In genomic region chr12:112555621-112556233, GRCh38 we compare ENCODE assay signal across 31 cellular contexts.
A peak's percentile ranks its signal among the peaks of the same experiment; 100 is the strongest.
DNase-seq lines count a peak whose midpoint lies in the region; ATAC-seq and TF ChIP-seq lines count a peak whose summit lies in the region.
"Had no signal": no experiment of that assay in that cellular context is flagged by ENCODE, and none has a peak within 500 bp of the region (broad histone marks: within the 10 kb centered on the region; RNA-seq: fewer than 3 reads in every experiment).

No MANE protein-coding gene starts in this region.

- peaks cover 25% of the 10 kb centered on the region for H3K27me3 Mint-ChIP-seq in mesothelial cell of epicardium (ENCODE audit: low read depth)

- no peaks in the 10 kb centered on the region for H3K4me1 Mint-ChIP-seq in mesothelial cell of epicardium
- H3K4me1 Mint-ChIP-seq: activated CD8-positive, alpha-beta memory T cell treated with anti-CD3 and anti-CD28 coated beads, Interleukin-2, amount 10 ng/mL, durations not matched to agents 7 days and 5 days; activated naive CD8-positive, alpha-beta T cell treated with anti-CD3 and anti-CD28 coated beads, Interleukin-2, amount 50 U/mL, for 24 hours; IgD-negative memory B cell had no signal

- H3K9me3 Mint-ChIP-seq in mesothelial cell of epicardium, result peaks cover 8% of the 10 kb centered on the region
- H3K9me3 Mint-ChIP-seq: activated naive CD8-positive, alpha-beta T cell treated with anti-CD3 and anti-CD28 coated beads, Interleukin-2, amount 50 U/mL, for 24 hours; stimulated activated naive CD8-positive, alpha-beta T cell treated with anti-CD3 and anti-CD28 coated beads, Interleukin-15, Interleukin-2, amounts not matched to agents 100 ng/mL and 50 ng/mL, for 24 hours; T-helper 1 cell treated with Interleukin-12 subunit alpha and Interleukin-12 subunit beta and Interleukin-4 antibody, amounts not matched to agents 30 μg/mL and 1 μg/mL, for 36 hours had no signal

- no peak overlapping the region for H3K27ac ChIP-seq in C4-2B
- H3K27ac ChIP-seq: coronary artery, left lung, right atrium auricular region, SK-N-MC, thoracic aorta, vagina had no signal

- no peak overlapping the region for H3K27ac Mint-ChIP-seq in mesothelial cell of epicardium
- H3K27ac Mint-ChIP-seq: activated CD8-positive, alpha-beta memory T cell treated with anti-CD3 and anti-CD28 coated beads, Interleukin-2, amount 10 ng/mL, durations not matched to agents 7 days and 5 days; activated naive CD8-positive, alpha-beta T cell treated with anti-CD3 and anti-CD28 coated beads, Interleukin-2, amount 50 U/mL, for 24 hours; IgD-negative memory B cell; stimulated activated naive CD8-positive, alpha-beta T cell treated with anti-CD3 and anti-CD28 coated beads, Interleukin-15, Interleukin-2, amounts not matched to agents 100 ng/mL and 50 ng/mL, for 24 hours; T-helper 1 cell treated with Interleukin-12 subunit alpha and Interleukin-12 subunit beta and Interleukin-4 antibody, amounts not matched to agents 30 μg/mL and 1 μg/mL, for 36 hours had no signal

- peak; percentile 37 for DNase-seq in RPMI7951 (ENCODE audit: low read depth)
- DNase-seq in mesothelial cell of epicardium (ENCODE audit: low spot score in 2 of 2, unreplicated experiment in 2 of 2), result no peak
- no peak for DNase-seq in HuH-7.5 (ENCODE audit: low spot score)
- DNase-seq: activated CD8-positive, alpha-beta memory T cell treated with anti-CD3 and anti-CD28 coated beads, Interleukin-2, amount 10 ng/mL, durations not matched to agents 7 days and 5 days; activated gamma-delta T cell treated with Interleukin-2 at 50 U/mL for 16 hours; activated naive CD8-positive, alpha-beta T cell treated with anti-CD3 and anti-CD28 coated beads, Interleukin-2, amount 50 U/mL, for 24 hours; activated T-cell treated with anti-CD3 and anti-CD28 coated beads, Interleukin-2, amount 50 U/mL, for 4 hours; C1 segment of cervical spinal cord; Caco-2; DMS79 treated with DMSO at 0.1 percent for 48 hours; effector CD8-positive, alpha-beta T cell; islet precursor cell; left lung; mesenchymal stem cell; NCI-H1092; NCI-H1694; NCI-H446; NCI-H748 treated with DMSO at 0.1 percent for 48 hours; stimulated activated CD8-positive, alpha-beta memory T cell treated with anti-CD3 and anti-CD28 coated beads, Interleukin-4, amount 100 ng/mL, for 48 hours had no signal

- no peaks in the 10 kb centered on the region for H3K36me3 Mint-ChIP-seq in mesothelial cell of epicardium
- H3K36me3 Mint-ChIP-seq: activated CD8-positive, alpha-beta memory T cell treated with anti-CD3 and anti-CD28 coated beads, Interleukin-2, amount 10 ng/mL, durations not matched to agents 7 days and 5 days; IgD-negative memory B cell had no signal

- ATAC-seq in GM21515 (IDR thresholded peaks at IDR 0.05; ENCODE audit: unreplicated experiment) (no peak), esophagus mucosa (no peak)
- ATAC-seq: activated CD8-positive, alpha-beta memory T cell treated with anti-CD3 and anti-CD28 coated beads, Interleukin-2, amount 10 ng/mL, durations not matched to agents 7 days and 5 days; activated naive CD8-positive, alpha-beta T cell treated with anti-CD3 and anti-CD28 coated beads, Interleukin-2, amount 50 U/mL, for 24 hours; activated T-cell treated with anti-CD3 and anti-CD28 coated beads, Interleukin-2, amount 50 U/mL, for 4 hours; left lung had no signal

- no peak overlapping the region for H3K4me3 Mint-ChIP-seq in mesothelial cell of epicardium
- H3K4me3 Mint-ChIP-seq: activated CD8-positive, alpha-beta memory T cell treated with anti-CD3 and anti-CD28 coated beads, Interleukin-2, amount 10 ng/mL, durations not matched to agents 7 days and 5 days; activated naive CD8-positive, alpha-beta T cell treated with anti-CD3 and anti-CD28 coated beads, Interleukin-2, amount 50 U/mL, for 24 hours; activated T-cell treated with anti-CD3 and anti-CD28 coated beads, Interleukin-2, amount 50 U/mL, for 4 hours; IgD-negative memory B cell; stimulated activated naive CD8-positive, alpha-beta T cell treated with anti-CD3 and anti-CD28 coated beads, Interleukin-15, Interleukin-2, amounts not matched to agents 100 ng/mL and 50 ng/mL, for 24 hours; T-helper 1 cell treated with Interleukin-12 subunit alpha and Interleukin-12 subunit beta and Interleukin-4 antibody, amounts not matched to agents 30 μg/mL and 1 μg/mL, for 36 hours had no signal

- peak; percentile 38 for TF ChIP-seq CTCF in C4-2B (conservative IDR thresholded peaks at IDR 0.05)
- TF ChIP-seq CTCF in GM12873 (IDR thresholded peaks at IDR 0.05; ENCODE audit: insufficient read depth, low read depth, low read length, missing control alignments), result peak; percentile 13
- peak; percentile 25 for TF ChIP-seq CTCF in mesothelial cell of epicardium (IDR thresholded peaks at IDR 0.05; ENCODE audit: unreplicated experiment)
